Comparison of ENCODE assay signal across 30 cellular contexts in the genomic region with DNA sequence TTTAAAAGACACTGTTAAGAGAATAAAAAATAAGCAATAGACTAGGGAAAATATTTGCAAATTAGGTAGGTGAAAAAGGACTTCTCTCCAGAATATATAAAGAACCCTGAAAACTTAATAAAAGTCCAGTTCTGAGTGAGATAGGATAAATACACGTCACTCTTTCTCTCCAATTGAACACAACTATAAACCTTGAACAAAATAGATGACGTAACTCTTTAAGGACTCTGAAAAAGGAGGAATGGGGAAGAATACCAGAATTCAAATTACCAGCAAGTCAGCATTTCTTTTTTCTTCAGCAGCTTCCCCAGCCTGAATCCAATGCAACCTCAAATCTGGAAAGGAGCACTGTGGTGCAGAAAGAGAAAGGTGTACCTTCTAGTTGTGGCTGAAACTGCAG.
"Had no signal": no experiment of that assay in that cellular context is flagged by ENCODE, and none has a peak within 500 bp of the region (broad histone marks: within the 10 kb centered on the region; RNA-seq: fewer than 3 reads in every experiment).

No MANE protein-coding gene starts in this region.

- H3K36me3 Mint-ChIP-seq: brain had no signal

- H3K4me3 Mint-ChIP-seq: activated CD4-positive, alpha-beta memory T cell treated with anti-CD3 and anti-CD28 coated beads, Interleukin-2, amount 10 ng/mL, durations not matched to agents 7 days and 5 days; activated CD8-positive, alpha-beta memory T cell treated with anti-CD3 and anti-CD28 coated beads, Interleukin-2, amount 10 ng/mL, durations not matched to agents 7 days and 5 days; activated naive CD4-positive, alpha-beta T cell treated with anti-CD3 and anti-CD28 coated beads, Interleukin-2, amount 10 ng/mL, durations not matched to agents 7 days and 5 days; activated naive CD8-positive, alpha-beta T cell; activated naive CD8-positive, alpha-beta T cell treated with anti-CD3 and anti-CD28 coated beads, Interleukin-2, amount 50 U/mL, for 24 hours; brain had no signal

- H3K36me3 ChIP-seq: WERI-Rb-1 had no signal

- H3K27ac Mint-ChIP-seq: activated CD4-positive, alpha-beta memory T cell treated with anti-CD3 and anti-CD28 coated beads, Interleukin-2, amount 10 ng/mL, durations not matched to agents 7 days and 5 days; activated CD8-positive, alpha-beta memory T cell treated with anti-CD3 and anti-CD28 coated beads, Interleukin-2, amount 10 ng/mL, durations not matched to agents 7 days and 5 days; activated naive CD4-positive, alpha-beta T cell treated with anti-CD3 and anti-CD28 coated beads, Interleukin-2, amount 10 ng/mL, durations not matched to agents 7 days and 5 days; activated naive CD8-positive, alpha-beta T cell; activated naive CD8-positive, alpha-beta T cell treated with anti-CD3 and anti-CD28 coated beads, Interleukin-2, amount 50 U/mL, for 24 hours; brain had no signal

- H3K27ac ChIP-seq: WERI-Rb-1 had no signal

- ATAC-seq: activated CD8-positive, alpha-beta memory T cell treated with anti-CD3 and anti-CD28 coated beads, Interleukin-2, amount 10 ng/mL, durations not matched to agents 7 days and 5 days; activated naive CD8-positive, alpha-beta T cell treated with anti-CD3 and anti-CD28 coated beads, Interleukin-2, amount 50 U/mL, for 24 hours; Panc1 had no signal

- DNase-seq: activated CD4-positive, alpha-beta memory T cell treated with anti-CD3 and anti-CD28 coated beads, Interleukin-2, amount 10 ng/mL, durations not matched to agents 7 days and 5 days; activated CD4-positive, alpha-beta T cell treated with anti-CD3 and anti-CD28 coated beads for 1 hour; activated CD4-positive, alpha-beta T cell treated with anti-CD3 and anti-CD28 coated beads for 48 hours; activated CD4-positive, CD25-positive, alpha-beta regulatory T cell; activated CD8-positive, alpha-beta memory T cell treated with anti-CD3 and anti-CD28 coated beads for 24 hours; activated CD8-positive, alpha-beta memory T cell treated with anti-CD3 and anti-CD28 coated beads, Interleukin-2, amount 10 ng/mL, durations not matched to agents 7 days and 5 days; activated CD8-positive, alpha-beta memory T cell treated with anti-CD3 and anti-CD28 coated beads, Interleukin-2, amount 50 U/mL, for 48 hours; activated effector memory CD4-positive, alpha-beta T cell treated with Interleukin-2 at 50 U/mL for 16 hours; activated naive CD4-positive, alpha-beta T cell treated with anti-CD3 and anti-CD28 coated beads, Interleukin-2, amount 10 ng/mL, durations not matched to agents 7 days and 5 days; activated naive CD8-positive, alpha-beta T cell treated with anti-CD3 and anti-CD28 coated beads, Interleukin-2, amount 50 U/mL, for 24 hours; activated T-cell treated with anti-CD3 and anti-CD28 coated beads, Interleukin-2, amount 50 U/mL, for 48 hours; anterior cingulate cortex; cerebellar nuclear complex; MM.1S; NCI-H1092; NCI-H1436 treated with DMSO at 0.1 percent for 48 hours; NCI-H1694 treated with DMSO at 0.1 percent for 48 hours; NCI-H2029; NCI-H345; NCI-H524 treated with DMSO at 0.1 percent for 48 hours; SHP77 treated with DMSO at 0.1 percent for 48 hours; SW 1271; T-helper 1 cell; T-helper 2 cell; T-helper 9 cell; WERI-Rb-1 had no signal

- FAIRE-seq: bronchial epithelial cell had no signal

- H3K4me1 Mint-ChIP-seq: brain had no signal
